Comparison of ENCODE assay signal across 11 cellular contexts in genomic region chr14:54814076-54814475, GRCh38.
A peak's percentile ranks its signal among the peaks of the same experiment; 100 is the strongest.
DNase-seq lines count a peak whose midpoint lies in the region; ATAC-seq, FAIRE-seq and TF ChIP-seq lines count a peak whose summit lies in the region.
"Had no signal": no experiment of that assay in that cellular context is flagged by ENCODE, and none has a peak within 500 bp of the region (broad histone marks: within the 10 kb centered on the region; RNA-seq: fewer than 3 reads in every experiment).

No MANE protein-coding gene starts in this region.

- BruUV-seq in Panc1 (replicated peaks; lab: Mats Ljungman, UMichigan): no TSS peak

- DNase-seq in Panc1 (ENCODE audit: low read depth, low spot score): no peak
- no peak for DNase-seq in foreskin keratinocyte
- DNase-seq in pons (ENCODE audit: low spot score): no peak
- no peak for DNase-seq in activated effector memory CD4-positive, alpha-beta T cell treated with Interleukin-2 at 50 U/mL for 16 hours
- DNase-seq in GM12891 (ENCODE audit: insufficient read length, low spot score): no peak
- DNase-seq: cortex of kidney had no signal

- H3K4me1 ChIP-seq in Panc1 (ENCODE audit: control insufficient read depth, insufficient read depth, low read length) (no peaks in the 10 kb centered on the region; the same call in 1 of the 2 replicates), foreskin keratinocyte (no peaks in the 10 kb centered on the region)

- ATAC-seq in Panc1 (no peak), foreskin keratinocyte (no peak), HG03520 (IDR thresholded peaks at IDR 0.05; ENCODE audit: unreplicated experiment) (no peak)

- no peaks in the 10 kb centered on the region for H3K27me3 ChIP-seq in Panc1 (ENCODE audit: control insufficient read depth, insufficient read depth, low read length)
- peaks cover 28% of the 10 kb centered on the region for H3K27me3 ChIP-seq in foreskin keratinocyte

- H3K36me3 ChIP-seq in Panc1 (ENCODE audit: control insufficient read depth, insufficient read depth, low read length): no peaks in the 10 kb centered on the region

- H3K27ac ChIP-seq in 22Rv1 (no peak overlapping the region), Panc1 (ENCODE audit: low read length) (no peak overlapping the region), foreskin keratinocyte (no peak overlapping the region)
- H3K27ac ChIP-seq: HL-60 had no signal

- intact Hi-C loops in Panc1 (cut with micrococcal nuclease; ENCODE audit: unreplicated experiment): no loop called here

- in situ Hi-C loops in Panc1 (cut with HindIII; ENCODE audit: low pct_unique_long_range_greater_than_20kb, low sequenced_read_pairs): no loop called here

- POLR2A ChIA-PET in Panc1 (lab: Charles Lee): no interaction called here

- no peaks in the 10 kb centered on the region for H3K9me3 ChIP-seq in Panc1 (ENCODE audit: control insufficient read depth, insufficient read depth, low read depth, low read length)

- no peak for TF ChIP-seq POLR2A in GM12891 (IDR thresholded peaks at IDR 0.05; ENCODE audit: low read depth, low read length)

- CTCF ChIA-PET in Panc1 (lab: Charles Lee): interaction anchor here (0.6 kb wide), 1 partner anchor 8 kb away, joined by 3 read pairs; no protein-coding TSS in a partner anchor

- TF ChIP-seq CTCF in 22Rv1 (IDR thresholded peaks at IDR 0.05) (peak; percentile 34), GM12872 (IDR thresholded peaks at IDR 0.05; ENCODE audit: insufficient read depth, low read depth, low read length) (peak; percentile 41; the same call in 1 of the 3 replicates), Panc1 (IDR thresholded peaks at IDR 0.05) (peak; percentile 52), foreskin keratinocyte (conservative IDR thresholded peaks at IDR 0.05) (peak; percentile 41)

- FAIRE-seq in GM12891 (lab: Jason Lieb, UNC): no peak
- FAIRE-seq: islet of Langerhans had no signal

- no peak overlapping the region for H3K4me3 ChIP-seq in Panc1 (ENCODE audit: low read depth in 2 of 2, low read length in 2 of 2)

TF ChIP-seq in GM12891, 5 proteins besides CTCF, POLR2A, EP300 and RAD21:
- TF ChIP-seq SPI1 (IDR thresholded peaks at IDR 0.05; ENCODE audit: low read depth, low read length): no peak
- no peak for TF ChIP-seq POLR2AphosphoS5 (IDR thresholded peaks at IDR 0.05; ENCODE audit: low read depth, low read length)
- no peak for TF ChIP-seq TAF1 (IDR thresholded peaks at IDR 0.05; ENCODE audit: low read depth, low read length)
- no peak for TF ChIP-seq POU2F2 (IDR thresholded peaks at IDR 0.05; ENCODE audit: low read depth, low read length)
- no peak for TF ChIP-seq PAX5 (IDR thresholded peaks at IDR 0.05; ENCODE audit: insufficient read depth, low read length, severe bottlenecking)
